13 cellular contexts compared by ENCODE assay signal in the genomic region with DNA sequence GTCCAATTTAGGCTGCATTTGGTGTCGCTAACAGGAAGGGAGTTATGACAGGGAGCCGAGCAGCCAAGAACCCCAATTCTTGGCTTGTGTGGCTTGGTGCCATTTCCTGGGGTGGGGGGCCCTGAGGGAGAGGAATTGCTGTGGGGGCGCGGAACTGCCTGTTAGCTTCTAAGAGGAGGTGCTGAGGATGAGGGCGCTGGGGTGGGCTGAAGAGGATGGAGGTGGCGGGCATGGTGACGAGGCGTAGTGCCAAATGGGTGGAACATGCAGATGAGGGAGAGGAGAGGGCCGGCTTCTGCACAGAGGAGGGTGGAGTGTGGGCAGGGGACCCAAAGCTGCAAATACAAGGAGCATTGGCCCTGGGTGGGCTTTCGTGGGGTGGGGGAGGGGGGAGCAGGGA.
"Had no signal": no experiment of that assay in that cellular context is flagged by ENCODE, and none has a peak within 500 bp of the region (broad histone marks: within the 10 kb centered on the region; RNA-seq: fewer than 3 reads in every experiment).

No MANE protein-coding gene starts in this region.

- H3K4me3 Mint-ChIP-seq: naive thymus-derived CD8-positive, alpha-beta T cell had no signal

- H3K27me3 ChIP-seq: adrenal gland, esophagus squamous epithelium, tibial artery had no signal

- FAIRE-seq: endometrium, islet of Langerhans had no signal

- ATAC-seq: activated CD4-positive, CD25-positive, alpha-beta regulatory T cell treated with anti-CD3 and anti-CD28 coated beads, Interleukin-2, amount 50 U/mL, for 24 hours; left lobe of liver; mucosa of descending colon; naive thymus-derived CD8-positive, alpha-beta T cell; SK-N-SH treated with all-trans-retinoic acid at 6 μM for 48 hours had no signal

- H3K9me3 ChIP-seq: adrenal gland, esophagus squamous epithelium, mucosa of descending colon, tibial artery had no signal

- H3K27me3 Mint-ChIP-seq: naive thymus-derived CD8-positive, alpha-beta T cell had no signal

- DNase-seq: activated naive CD4-positive, alpha-beta T cell treated with Interleukin-2 at 50 U/mL for 16 hours; adrenal gland; esophagus squamous epithelium; foreskin fibroblast; mucosa of descending colon; naive thymus-derived CD8-positive, alpha-beta T cell; tibial artery had no signal

- H3K4me3 ChIP-seq: adrenal gland, esophagus squamous epithelium, mucosa of descending colon, skin epidermis, tibial artery had no signal

- H3K9me3 Mint-ChIP-seq: naive thymus-derived CD8-positive, alpha-beta T cell had no signal

- H3K27ac ChIP-seq: adrenal gland, esophagus squamous epithelium, tibial artery had no signal
